In the genomic region with DNA sequence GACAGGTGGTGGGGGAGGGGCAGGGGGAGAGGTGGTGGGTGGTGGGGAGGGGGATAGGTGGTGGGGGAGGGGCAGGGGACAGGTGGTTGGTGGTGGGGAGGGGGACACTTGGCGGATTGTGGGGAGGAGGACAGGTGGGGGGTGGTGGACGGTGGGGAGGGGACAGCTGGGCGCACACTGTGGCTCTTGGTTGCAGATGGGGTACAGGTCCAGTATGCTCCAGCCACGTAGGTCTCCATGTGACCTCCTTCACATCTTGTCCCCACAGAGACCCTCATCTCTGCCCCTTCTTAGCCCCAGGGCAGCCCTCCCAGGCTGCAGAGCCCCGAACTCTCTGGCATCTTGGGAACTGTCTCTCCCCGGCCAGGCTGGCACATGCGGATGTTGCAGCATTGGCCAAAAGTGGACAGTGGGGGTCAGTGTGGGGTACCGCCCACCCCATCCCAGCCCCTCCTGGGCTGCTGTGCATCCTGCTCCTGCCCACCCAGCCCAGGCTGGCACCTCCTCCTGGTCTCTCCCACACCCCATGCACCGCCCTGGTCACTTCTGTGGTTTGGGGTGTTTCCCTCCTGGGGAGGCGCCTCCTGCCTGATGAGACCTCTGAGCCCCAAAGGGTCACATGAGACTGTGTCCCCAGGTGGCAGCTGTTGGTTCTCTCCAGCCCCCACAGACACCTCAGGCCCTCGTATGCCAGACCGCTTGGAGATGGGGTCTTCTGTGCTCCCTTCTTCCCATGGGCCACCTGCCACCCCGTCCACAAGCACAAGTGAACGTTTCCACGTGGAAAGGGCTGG, we compare ENCODE assay signal across 9 cellular contexts. TPM values are rescaled to one million over a fixed set of nuclear protein-coding genes. Genes with fewer than 3 reads are reported as not detected.
DNase-seq lines count a peak whose midpoint lies in the region; ATAC-seq, FAIRE-seq and TF ChIP-seq lines count a peak whose summit lies in the region.
"Had no signal": no experiment of that assay in that cellular context is flagged by ENCODE, and none has a peak within 500 bp of the region (broad histone marks: within the 10 kb centered on the region; RNA-seq: fewer than 3 reads in every experiment).

No MANE protein-coding gene starts in this region.

- no peaks in the 10 kb centered on the region for H3K79me1 ChIP-seq in H1 (ENCODE audit: low read depth, low read length)

- peak overlapping the region; percentile 32; the same call in 1 of the 2 replicates for H2AK5ac ChIP-seq in H1 (ENCODE audit: low read depth, low read length)

- H3K4me2 ChIP-seq in H1 (ENCODE audit: insufficient read depth in 1 of 2, low read depth in 2 of 2, low read length in 2 of 2) = no peak overlapping the region

- no peak for TF ChIP-seq POLR2A in H1 (IDR thresholded peaks at IDR 0.05; ENCODE audit: control extremely low read depth in 1 of 2, low read depth in 2 of 2, low read length in 2 of 2)

- no peak overlapping the region for H3K14ac ChIP-seq in H1 (ENCODE audit: insufficient read length)

- FAIRE-seq in H1 (lab: Jason Lieb, UNC) = no peak

- H3K27me3 Mint-ChIP-seq in activated naive CD4-positive, alpha-beta T cell treated with anti-CD3 and anti-CD28 coated beads, Interleukin-2, amount 10 ng/mL, durations not matched to agents 7 days and 5 days = peaks cover 4% of the 10 kb centered on the region

- no peaks in the 10 kb centered on the region for H3K9me3 ChIP-seq in H1 (ENCODE audit: insufficient read depth in 2 of 2, low read depth in 1 of 2, low read length in 1 of 2)
- no peaks in the 10 kb centered on the region for H3K9me3 ChIP-seq in thymus (ENCODE audit: control insufficient read depth)

- no peak for TF ChIP-seq RAD21 in H1 (IDR thresholded peaks at IDR 0.05 in 1 of 2, conservative IDR thresholded peaks at IDR 0.05 in 1 of 2; ENCODE audit: low read depth in 2 of 2, low read length in 2 of 2)

- H3K27me3 ChIP-seq in H1 (replicated peaks in 1 of 4; ENCODE audit: control insufficient read depth in 3 of 4, extremely low read depth in 1 of 4, insufficient read depth in 3 of 4, low read length in 3 of 4) (no peaks in the 10 kb centered on the region; a peak in 1 of 7 replicates), thymus (ENCODE audit: control insufficient read depth, insufficient read depth) (no peaks in the 10 kb centered on the region)

- H3K23ac ChIP-seq in H1 (ENCODE audit: insufficient read length) = no peak overlapping the region

- peak overlapping the region; percentile 65 for H3K4me3 Mint-ChIP-seq in activated naive CD4-positive, alpha-beta T cell treated with anti-CD3 and anti-CD28 coated beads, Interleukin-2, amount 10 ng/mL, durations not matched to agents 7 days and 5 days

- no peak overlapping the region for H3K56ac ChIP-seq in H1 (replicated peaks; ENCODE audit: insufficient read length, low read depth, low read length)

- CTCF ChIA-PET in activated naive CD4-positive, alpha-beta T cell treated with anti-CD3 and anti-CD28 coated beads, Interleukin-2, amount 10 ng/mL, durations not matched to agents 7 days and 5 days (lab: Charles Lee) = no interaction called here
- CTCF ChIA-PET in H1 (lab: Charles Lee; ENCODE audit: partially characterized antibody) = interaction anchor here (1.6 kb wide), 1 partner anchor 26 kb away, joined by 7 read pairs; no protein-coding TSS in a partner anchor

- H2BK12ac ChIP-seq in H1 (ENCODE audit: low read depth, low read length) = peak overlapping the region; percentile 68; the same call in 1 of the 2 replicates

- peak overlapping the region; percentile 95 for H3K27ac Mint-ChIP-seq in activated naive CD4-positive, alpha-beta T cell treated with anti-CD3 and anti-CD28 coated beads, Interleukin-2, amount 10 ng/mL, durations not matched to agents 7 days and 5 days

- no peak overlapping the region for H3K9ac ChIP-seq in H1 (replicated peaks in 1 of 4; ENCODE audit: extremely low read depth in 1 of 4, low read depth in 3 of 4, low read length in 3 of 4)

- no peak overlapping the region for H2BK120ac ChIP-seq in H1 (replicated peaks; ENCODE audit: low read depth, low read length)

- H3K4me1 ChIP-seq in H1 (replicated peaks in 1 of 4; ENCODE audit: control insufficient read depth in 3 of 4, insufficient read depth in 4 of 4, low read length in 3 of 4) = peaks cover 0 to 4% (median 1%) of the 10 kb centered on the region in 4 experiments; a peak in 2 of 7 replicates
- peaks cover 23% of the 10 kb centered on the region for H3K4me1 ChIP-seq in thymus (ENCODE audit: control insufficient read depth, insufficient read depth, low read length)

- H3K9me3 Mint-ChIP-seq in activated naive CD4-positive, alpha-beta T cell treated with anti-CD3 and anti-CD28 coated beads, Interleukin-2, amount 10 ng/mL, durations not matched to agents 7 days and 5 days = no peaks in the 10 kb centered on the region

- H4K8ac ChIP-seq in H1 (ENCODE audit: extremely low read depth, insufficient read depth, low read length) = no peak overlapping the region

- peaks cover 42% of the 10 kb centered on the region for H3K4me1 Mint-ChIP-seq in activated naive CD4-positive, alpha-beta T cell treated with anti-CD3 and anti-CD28 coated beads, Interleukin-2, amount 10 ng/mL, durations not matched to agents 7 days and 5 days

- H2AFZ ChIP-seq in H1 (ENCODE audit: low read length) = no peak overlapping the region

- no peak overlapping the region for H4K91ac ChIP-seq in H1 (replicated peaks; ENCODE audit: insufficient read length, low read length)

- peak in 1 of 3 experiments; percentile 18; a peak in 1 of 4 replicates for TF ChIP-seq CTCF in H1 (IDR thresholded peaks at IDR 0.05; ENCODE audit: control extremely low read depth in 1 of 3, insufficient read depth in 1 of 3, low read depth in 1 of 3, low read length in 3 of 3)

- peak overlapping the region; percentile 83 for H3K4ac ChIP-seq in H1 (replicated peaks; ENCODE audit: insufficient read length, low read depth, low read length)

- WGBS in H1 (ENCODE audit: extremely low coverage in 1 of 2, insufficient coverage in 1 of 2, insufficient read length in 1 of 2, insufficient replicate concordance in 2 of 2, low coverage in 1 of 2, low lambda C conversion rate in 2 of 2, missing lambda C conversion rate in 1 of 2), 2 experiments = 91% methylated on average over 11 of the region's 15 CpGs; no CpG with 5 or more reads in 1 of the 2 experiments
- 64% methylated on average over 15 of the region's 15 CpGs for WGBS in thymus

- H3K36me3 ChIP-seq in H1 (ENCODE audit: control insufficient read depth in 2 of 4, insufficient read depth in 4 of 4, low read length in 3 of 4) = no peaks in the 10 kb centered on the region
- no peaks in the 10 kb centered on the region for H3K36me3 ChIP-seq in thymus (ENCODE audit: control insufficient read depth, insufficient read depth)

- H2BK20ac ChIP-seq in H1 (ENCODE audit: low read length) = no peak overlapping the region

- H3K18ac ChIP-seq in H1 (ENCODE audit: extremely low read depth, low read length) = no peak overlapping the region

- peak overlapping the region; percentile 81; the same call in 1 of the 2 replicates for H2BK15ac ChIP-seq in H1 (ENCODE audit: low read length)

- TF ChIP-seq EP300 in H1 (IDR thresholded peaks at IDR 0.05; ENCODE audit: borderline replicate concordance in 1 of 2, low read depth in 2 of 2, low read length in 2 of 2) = no peak

- H3K27ac ChIP-seq in H1 (ENCODE audit: low read depth, low read length) (no peak overlapping the region), thymus (ENCODE audit: low read depth) (peak overlapping the region; percentile 71)

- no peaks in the 10 kb centered on the region for H4K20me1 ChIP-seq in H1 (replicated peaks in 1 of 2; ENCODE audit: control insufficient read depth in 1 of 2, insufficient read depth in 2 of 2, low read length in 2 of 2)

- peak overlapping the region; percentile 35; the same call in 1 of the 2 replicates for H2BK5ac ChIP-seq in H1 (ENCODE audit: low read depth, low read length)

- no peaks in the 10 kb centered on the region for H3K36me3 Mint-ChIP-seq in activated naive CD4-positive, alpha-beta T cell treated with anti-CD3 and anti-CD28 coated beads, Interleukin-2, amount 10 ng/mL, durations not matched to agents 7 days and 5 days

- H3K23me2 ChIP-seq in H1 (ENCODE audit: low read depth, low read length) = peaks cover 4% of the 10 kb centered on the region; the same call in 1 of the 2 replicates

- H3K79me2 ChIP-seq in H1 (ENCODE audit: control insufficient read depth in 1 of 2, insufficient read depth in 2 of 2, low read length in 2 of 2) = no peaks in the 10 kb centered on the region

- ATAC-seq in HG03432 (IDR thresholded peaks at IDR 0.05; ENCODE audit: unreplicated experiment) (peak; percentile 44), HG03097 (IDR thresholded peaks at IDR 0.05; ENCODE audit: low FRiP score, unreplicated experiment) (no peak)

- H4K5ac ChIP-seq in H1 (ENCODE audit: insufficient read length, low read depth, low read length) = no peak overlapping the region

- H3K4me3 ChIP-seq in H1 (ENCODE audit: extremely low read depth in 1 of 4, insufficient read depth in 2 of 4, low read depth in 3 of 4, low read length in 4 of 4) = no peak overlapping the region
- H3K4me3 ChIP-seq in thymus (ENCODE audit: low read length) = no peak overlapping the region

- POLR2A ChIA-PET in H1 (lab: Charles Lee; ENCODE audit: partially characterized antibody) = no interaction called here

- DNase-seq in activated naive CD4-positive, alpha-beta T cell treated with anti-CD3 and anti-CD28 coated beads, Interleukin-2, amount 10 ng/mL, durations not matched to agents 7 days and 5 days = no peak
- DNase-seq in activated naive CD4-positive, alpha-beta T cell (lab: John Stamatoyannopoulos, UW) = no peak
- DNase-seq in H1 (ENCODE audit: low read depth in 1 of 2, low spot score in 2 of 2) (no peak), ecto neural progenitor cell (ENCODE audit: low spot score) (no peak)
- DNase-seq in stimulated activated CD4-positive, alpha-beta T cell treated with anti-CD3 and anti-CD28 coated beads, Interleukin-2, amount 100 ng/mL, for 24 hours = no peak
- DNase-seq: erythroblast had no signal

TF ChIP-seq in H1, 55 proteins besides CTCF, POLR2A, EP300 and RAD21 (continues in another document):
- no peak for TF ChIP-seq KDM4A (IDR thresholded peaks at IDR 0.05; ENCODE audit: low read depth, low read length, severe bottlenecking)
- no peak for TF ChIP-seq GTF2F1 (IDR thresholded peaks at IDR 0.05; ENCODE audit: borderline replicate concordance, low read depth, low read length)
- TF ChIP-seq ZNF274 (IDR thresholded peaks at IDR 0.05; ENCODE audit: borderline replicate concordance, extremely low read depth, low read length) = no peak
- TF ChIP-seq TCF12 (IDR thresholded peaks at IDR 0.05; ENCODE audit: low read depth, low read length) = no peak

RNA-seq across cellular contexts. Expression of a gene that starts 7.6 kb away (rescaled TPM):
- 31.6 and 33.5 TPM in 2 replicates for total RNA-seq in H1 (2021; fragmentation: NEBNext Ultra II Directional; extraction: Animal tissue kit (Norgen Biotek cat#: 25700))
- polyA plus RNA-seq in H1 (2011; rRNA removed) (43.8 and 48.3 TPM in 2 replicates), thymus (8.9 TPM)
- 22.7 TPM for polyA plus RNA-seq in H1 (2011; cell fraction: cytosol; rRNA removed)
- polyA plus RNA-seq in H1 (2011; cell fraction: nucleus; rRNA removed) = 47.4 TPM
- polyA plus RNA-seq in H1 (2012, experiment 1 of 2) = 47.5 to 77.8 TPM (median 65.6 TPM) in 4 replicates
- 70.7 TPM for polyA plus RNA-seq in H1 (2012, experiment 2 of 2)
- polyA plus RNA-seq in H1 (2013, experiment 1 of 2) = 40.9 TPM
- polyA plus RNA-seq in H1 (2013, experiment 2 of 2) = 42.0 TPM
- polyA minus RNA-seq in H1 (2011; rRNA and poly(A)+ RNA removed) = 12.0 and 29.3 TPM in 2 replicates
- 17.7 TPM for polyA minus RNA-seq in H1 (2011; cell fraction: cytosol; rRNA and poly(A)+ RNA removed)
- polyA minus RNA-seq in H1 (2011; cell fraction: nucleus; rRNA and poly(A)+ RNA removed) = 18.7 TPM
